ENCODE assay signal across 20 cellular contexts in genomic region chr7:104209063-104209462, GRCh38. TPM values are rescaled to one million over a fixed set of nuclear protein-coding genes. Genes with fewer than 3 reads are reported as not detected.
DNase-seq lines count a peak whose midpoint lies in the region; ATAC-seq, FAIRE-seq and TF ChIP-seq lines count a peak whose summit lies in the region.
"Had no signal": no experiment of that assay in that cellular context is flagged by ENCODE, and none has a peak within 500 bp of the region (broad histone marks: within the 10 kb centered on the region; RNA-seq: fewer than 3 reads in every experiment).

No MANE protein-coding gene starts in this region.

- no peaks in the 10 kb centered on the region for H4K20me1 ChIP-seq in astrocyte (ENCODE audit: insufficient read depth, low read length)
- H4K20me1 ChIP-seq in osteoblast (ENCODE audit: insufficient read depth, low read length): no peaks in the 10 kb centered on the region
- H4K20me1 ChIP-seq in hepatocyte (ENCODE audit: insufficient read depth, poor library complexity, severe bottlenecking): no peaks in the 10 kb centered on the region

- ATAC-seq in psoas muscle: no peak
- ATAC-seq: stimulated activated naive CD8-positive, alpha-beta T cell treated with anti-CD3 and anti-CD28 coated beads, Interleukin-15, amount 100 ng/mL, for 72 hours had no signal

- H3K9me3 Mint-ChIP-seq in activated CD4-positive, alpha-beta T cell treated with anti-CD3 and anti-CD28 coated beads, Interleukin-2, amount 10 ng/mL, durations not matched to agents 7 days and 5 days: peaks cover 3% of the 10 kb centered on the region
- H3K9me3 Mint-ChIP-seq in IgD-negative memory B cell (peaks cover 0 to 5% (median 0%) of the 10 kb centered on the region in 3 donors), astrocyte (ENCODE audit: unreplicated experiment) (peaks cover 18% of the 10 kb centered on the region)
- H3K9me3 Mint-ChIP-seq: stimulated activated naive CD8-positive, alpha-beta T cell treated with anti-CD3 and anti-CD28 coated beads, Interleukin-15, amount 100 ng/mL, for 72 hours had no signal

- no peak for TF ChIP-seq EP300 in ovary (IDR thresholded peaks at IDR 0.05)

- H3K79me2 ChIP-seq in astrocyte (ENCODE audit: insufficient read depth, low read length) (peaks cover 39% of the 10 kb centered on the region), osteoblast (ENCODE audit: insufficient read depth, low read length) (peaks cover 31% of the 10 kb centered on the region), hepatocyte (peaks cover 16% of the 10 kb centered on the region)

- TF ChIP-seq CTCF in astrocyte (IDR thresholded peaks at IDR 0.05; ENCODE audit: insufficient read depth, low read depth, low read length) (no peak), osteoblast (IDR thresholded peaks at IDR 0.05; ENCODE audit: extremely low read depth, low read depth, low read length) (no peak), hepatocyte (IDR thresholded peaks at IDR 0.05; ENCODE audit: poor library complexity) (no peak), ovary (IDR thresholded peaks at IDR 0.05) (no peak), psoas muscle (IDR thresholded peaks at IDR 0.05) (no peak)

- H3K4me1 ChIP-seq in astrocyte (ENCODE audit: insufficient read depth, low read length) (peaks cover 9% of the 10 kb centered on the region), osteoblast (ENCODE audit: insufficient read depth, low read length) (peaks cover 16% of the 10 kb centered on the region), hepatocyte (ENCODE audit: insufficient read depth) (no peaks in the 10 kb centered on the region), ovary (ENCODE audit: insufficient read depth) (peaks cover 6% of the 10 kb centered on the region), psoas muscle (peaks cover 18% of the 10 kb centered on the region)

- no peak overlapping the region for H3K27ac ChIP-seq in astrocyte (ENCODE audit: low read depth, low read length)
- H3K27ac ChIP-seq in osteoblast (ENCODE audit: low read depth, low read length): no peak overlapping the region
- no peak overlapping the region for H3K27ac ChIP-seq in hepatocyte
- no peak overlapping the region for H3K27ac ChIP-seq in ovary
- H3K27ac ChIP-seq in psoas muscle: no peak overlapping the region

- H2AFZ ChIP-seq in astrocyte (ENCODE audit: low read depth, low read length) (no peak overlapping the region), osteoblast (ENCODE audit: low read length) (no peak overlapping the region), hepatocyte (no peak overlapping the region)

- H3K4me3 Mint-ChIP-seq in activated CD4-positive, alpha-beta T cell treated with anti-CD3 and anti-CD28 coated beads, Interleukin-2, amount 10 ng/mL, durations not matched to agents 7 days and 5 days: peak overlapping the region; percentile 94
- H3K4me3 Mint-ChIP-seq in IgD-negative memory B cell (peak overlapping the region in 3 of 4 donors; percentile 88 to 98 (median 96)), astrocyte (ENCODE audit: unreplicated experiment) (peak overlapping the region; percentile 98)

- CTCF ChIA-PET in activated CD4-positive, alpha-beta T cell treated with anti-CD3 and anti-CD28 coated beads, Interleukin-2, amount 10 ng/mL, durations not matched to agents 7 days and 5 days (lab: Charles Lee): no interaction called here

- no peaks in the 10 kb centered on the region for H3K27me3 Mint-ChIP-seq in activated CD4-positive, alpha-beta T cell treated with anti-CD3 and anti-CD28 coated beads, Interleukin-2, amount 10 ng/mL, durations not matched to agents 7 days and 5 days
- H3K27me3 Mint-ChIP-seq in IgD-negative memory B cell: peaks cover 4% of the 10 kb centered on the region
- peaks cover 12% of the 10 kb centered on the region for H3K27me3 Mint-ChIP-seq in astrocyte (ENCODE audit: low read depth, unreplicated experiment)

- H3K4me2 ChIP-seq in astrocyte (ENCODE audit: low read length): no peak overlapping the region
- H3K4me2 ChIP-seq in osteoblast (ENCODE audit: insufficient read depth, low read length): peak overlapping the region; percentile 77
- H3K4me2 ChIP-seq in hepatocyte: no peak overlapping the region

- H3K4me1 Mint-ChIP-seq in activated CD4-positive, alpha-beta T cell treated with anti-CD3 and anti-CD28 coated beads, Interleukin-2, amount 10 ng/mL, durations not matched to agents 7 days and 5 days: peaks cover 32% of the 10 kb centered on the region
- H3K4me1 Mint-ChIP-seq in IgD-negative memory B cell (peaks cover 16 to 22% (median 19%) of the 10 kb centered on the region in 3 donors), astrocyte (ENCODE audit: low read depth, unreplicated experiment) (peaks cover 9% of the 10 kb centered on the region)

- H3K9me3 ChIP-seq in astrocyte (ENCODE audit: insufficient read depth, low read depth, low read length) (no peaks in the 10 kb centered on the region), osteoblast (ENCODE audit: low read depth, low read length) (no peaks in the 10 kb centered on the region), hepatocyte (ENCODE audit: low read depth) (no peaks in the 10 kb centered on the region), ovary (no peaks in the 10 kb centered on the region), psoas muscle (no peaks in the 10 kb centered on the region)
- H3K9me3 ChIP-seq: prostate gland, SK-N-SH, upper lobe of left lung had no signal

- TF ChIP-seq POLR2A in ovary (IDR thresholded peaks at IDR 0.05): no peak

- no peaks in the 10 kb centered on the region for H3K27me3 ChIP-seq in astrocyte (ENCODE audit: insufficient read depth, low read length)
- H3K27me3 ChIP-seq in osteoblast (ENCODE audit: insufficient read depth, low read length): no peaks in the 10 kb centered on the region
- no peaks in the 10 kb centered on the region for H3K27me3 ChIP-seq in hepatocyte
- H3K27me3 ChIP-seq in ovary: no peaks in the 10 kb centered on the region
- no peaks in the 10 kb centered on the region for H3K27me3 ChIP-seq in psoas muscle (ENCODE audit: insufficient read depth in 3 of 3, low read length in 2 of 3)
- H3K27me3 ChIP-seq: brain microvascular endothelial cell, upper lobe of left lung had no signal

- H3K36me3 Mint-ChIP-seq in activated CD4-positive, alpha-beta T cell treated with anti-CD3 and anti-CD28 coated beads, Interleukin-2, amount 10 ng/mL, durations not matched to agents 7 days and 5 days (ENCODE audit: low read depth): peaks cover 3% of the 10 kb centered on the region
- H3K36me3 Mint-ChIP-seq in IgD-negative memory B cell (peaks cover 3% of the 10 kb centered on the region), astrocyte (ENCODE audit: low read depth, unreplicated experiment) (no peaks in the 10 kb centered on the region)

- no peak overlapping the region for H3K4me3 ChIP-seq in astrocyte (ENCODE audit: insufficient read depth, low read depth, low read length)
- no peak overlapping the region for H3K4me3 ChIP-seq in osteoblast (ENCODE audit: insufficient read depth, low read length)
- no peak overlapping the region for H3K4me3 ChIP-seq in hepatocyte
- H3K4me3 ChIP-seq in ovary: no peak overlapping the region
- H3K4me3 ChIP-seq in psoas muscle: no peak overlapping the region

- H3K9ac ChIP-seq in astrocyte (ENCODE audit: low read length): no peak overlapping the region

- no peak overlapping the region for H3K27ac Mint-ChIP-seq in activated CD4-positive, alpha-beta T cell treated with anti-CD3 and anti-CD28 coated beads, Interleukin-2, amount 10 ng/mL, durations not matched to agents 7 days and 5 days
- H3K27ac Mint-ChIP-seq in IgD-negative memory B cell: peak overlapping the region in 1 of 3 donors; percentile 9
- no peak overlapping the region for H3K27ac Mint-ChIP-seq in astrocyte (ENCODE audit: unreplicated experiment)

- H3K36me3 ChIP-seq in astrocyte (ENCODE audit: insufficient read depth, low read length): no peaks in the 10 kb centered on the region
- no peaks in the 10 kb centered on the region for H3K36me3 ChIP-seq in osteoblast (ENCODE audit: insufficient read depth, low read length)
- H3K36me3 ChIP-seq in hepatocyte (replicated peaks; ENCODE audit: insufficient read depth, low read depth): no peaks in the 10 kb centered on the region
- no peaks in the 10 kb centered on the region for H3K36me3 ChIP-seq in ovary
- H3K36me3 ChIP-seq in psoas muscle (ENCODE audit: insufficient read depth in 1 of 2, low read depth in 1 of 2): no peaks in the 10 kb centered on the region
- H3K36me3 ChIP-seq: brain microvascular endothelial cell, prostate gland, upper lobe of left lung had no signal

- intact Hi-C loops in ovary (cut with DNase I): no loop called here
- intact Hi-C loops in psoas muscle (cut with DNase I): no loop called here

- POLR2A ChIA-PET in activated CD4-positive, alpha-beta T cell treated with anti-CD3 and anti-CD28 coated beads, Interleukin-2, amount 10 ng/mL, durations not matched to agents 7 days and 5 days (lab: Charles Lee): no interaction called here

- no peaks in the 10 kb centered on the region for H3K9me2 ChIP-seq in hepatocyte (replicated peaks; ENCODE audit: insufficient read depth)
- H3K9me2 ChIP-seq: SK-N-SH had no signal

- DNase-seq in activated CD4-positive, alpha-beta T cell treated with anti-CD3 and anti-CD28 coated beads, Interleukin-2, amount 10 ng/mL, durations not matched to agents 7 days and 5 days: no peak
- DNase-seq in activated CD4-positive, alpha-beta T cell treated with anti-CD3 and anti-CD28 coated beads, Interleukin-2, amount 50 U/mL, for 4 hours: no peak
- no peak for DNase-seq in astrocyte (ENCODE audit: low read depth)
- no peak for DNase-seq in osteoblast (ENCODE audit: insufficient read length, low spot score, missing footprints)
- no peak for DNase-seq in hepatocyte (ENCODE audit: low spot score)
- DNase-seq in ovary: no peak
- no peak for DNase-seq in psoas muscle
- DNase-seq: ACHN; activated gamma-delta T cell; brain microvascular endothelial cell; CD4-positive, alpha-beta memory T cell; Kasumi-1; NCI-H2171; NCI-H748 treated with DMSO at 0.1 percent for 48 hours; SK-N-SH; stimulated activated naive CD8-positive, alpha-beta T cell treated with anti-CD3 and anti-CD28 coated beads, Interleukin-15, amount 100 ng/mL, for 72 hours; upper lobe of left lung had no signal

- WGBS in hepatocyte (ENCODE audit: low lambda C conversion rate, missing lambda C conversion rate): 90% methylated on average over 4 of the region's 4 CpGs
- WGBS in ovary, 3 donors: 71 to 91% (median 75%) methylated on average over 4 of the region's 4 CpGs
- WGBS in psoas muscle, 3 donors: 73 to 93% (median 75%) methylated on average over 4 of the region's 4 CpGs

- FAIRE-seq in astrocyte (lab: Jason Lieb, UNC): no peak
- FAIRE-seq: frontal cortex had no signal

RNA-seq across cellular contexts. Expression of gene ORC5, which starts 1.2 kb away (rescaled TPM):
- 10 to 100 TPM; 20.6 to 20.7 TPM for total RNA-seq in activated CD4-positive, alpha-beta T cell treated with anti-CD3 and anti-CD28 coated beads, Interleukin-2, amount 10 ng/mL, durations not matched to agents 7 days and 5 days
- polyA plus RNA-seq in IgD-negative memory B cell (16.9 TPM), hepatocyte (5.5 and 6.7 TPM in 2 replicates), ovary (10 to 100 TPM; 11.9 to 15.9 TPM), psoas muscle (10 to 100 TPM in 2 of 3 donors, 1 to 10 TPM in 1; 6.1 to 14.3 (median 11.5) TPM)
- total RNA-seq in astrocyte (19.5 and 23.0 TPM in 2 replicates), osteoblast (22.1 and 25.6 TPM in 2 replicates), hepatocyte (9.1 and 11.9 TPM in 2 replicates), ovary (10 to 100 TPM; 13.5 to 21.5 (median 17.3) TPM), psoas muscle (10 to 100 TPM in 1 of 4 donors, 1 to 10 TPM in 3; 6.6 to 12.8 (median 8.8) TPM)
